ENCODE assay signal across 8 cellular contexts in the genomic region with DNA sequence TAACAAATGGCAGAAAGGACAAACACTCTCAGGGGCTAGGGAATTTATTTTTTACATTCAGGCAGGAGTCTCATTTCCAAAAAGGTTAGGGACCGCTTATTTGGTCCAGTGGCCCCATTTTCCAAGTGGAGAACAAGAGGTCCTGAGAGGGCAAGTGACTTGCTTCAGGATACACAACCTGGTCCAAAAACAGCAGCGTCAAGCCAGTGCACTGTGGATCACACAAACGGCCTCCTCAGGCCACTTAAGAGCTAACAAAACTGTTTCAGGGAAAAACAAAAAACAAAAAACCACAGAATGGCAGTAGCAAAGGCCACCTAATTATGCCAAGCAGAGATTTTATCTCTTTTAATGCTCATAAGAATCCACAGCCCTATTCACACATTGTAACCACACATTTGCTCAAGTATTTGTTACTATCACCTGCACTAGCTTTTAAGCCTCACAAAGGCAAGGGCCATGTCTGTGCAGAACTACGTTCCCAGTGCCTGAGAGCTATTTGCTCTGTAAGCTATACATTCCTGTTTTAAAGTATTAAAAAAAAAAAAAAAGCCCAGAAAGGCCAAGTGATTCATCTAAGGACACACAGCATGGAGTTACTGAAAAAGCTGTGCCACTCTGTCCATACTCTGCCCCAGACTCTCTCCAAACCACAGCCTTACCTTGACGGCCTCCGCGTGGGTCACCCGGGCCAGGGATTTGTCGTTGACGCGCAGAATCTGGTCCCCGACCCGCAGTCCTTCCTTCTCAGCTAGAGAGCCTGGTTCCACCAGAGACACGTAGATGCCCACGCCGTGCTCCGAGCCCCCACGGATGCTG. TPM values are rescaled to one million over a fixed set of nuclear protein-coding genes. Genes with fewer than 3 reads are reported as not detected.
DNase-seq lines count a peak whose midpoint lies in the region; ATAC-seq lines count a peak whose summit lies in the region.

No MANE protein-coding gene starts in this region.

- H3K14ac ChIP-seq in neuronal stem cell (ENCODE audit: low read length): no peak overlapping the region

- peak overlapping the region; percentile 67 for H3K23ac ChIP-seq in neuronal stem cell (ENCODE audit: low read depth, low read length, poor library complexity)

- H3K27ac Mint-ChIP-seq in CD4-positive, CD25-positive, alpha-beta regulatory T cell: peak overlapping the region; percentile 43 to 53 (median 51)

- H3K18ac ChIP-seq in neuronal stem cell (ENCODE audit: low read length): no peak overlapping the region

- ATAC-seq in CD4-positive, CD25-positive, alpha-beta regulatory T cell (ENCODE audit: low read depth in 2 of 2): no peak
- no peak for ATAC-seq in HG02642 (IDR thresholded peaks at IDR 0.05; ENCODE audit: poor library complexity, unreplicated experiment)

- H3K4me3 Mint-ChIP-seq in CD4-positive, CD25-positive, alpha-beta regulatory T cell: peak overlapping the region; percentile 77 to 90 (median 85)

- no peak overlapping the region for H4K91ac ChIP-seq in neuronal stem cell (ENCODE audit: low read depth, low read length, poor library complexity)

- no peak overlapping the region for H3K4ac ChIP-seq in neuronal stem cell (ENCODE audit: low read length)

- peak overlapping the region; percentile 59 for H3K27ac ChIP-seq in CD4-positive, CD25-positive, alpha-beta regulatory T cell (ENCODE audit: insufficient read depth, low read length, poor library complexity, severe bottlenecking)
- H3K27ac ChIP-seq in cingulate gyrus (ENCODE audit: low read depth, low read length): peak overlapping the region; percentile 77
- H3K27ac ChIP-seq in neuronal stem cell (replicated peaks; ENCODE audit: low read length): no peak overlapping the region

- H2AK5ac ChIP-seq in neuronal stem cell (ENCODE audit: low read depth, low read length): peak overlapping the region; percentile 48

- H2BK5ac ChIP-seq in neuronal stem cell (ENCODE audit: low read length): no peak overlapping the region

- peak in 1 of 3 donors; percentile 33 for DNase-seq in CD4-positive, CD25-positive, alpha-beta regulatory T cell
- no peak for DNase-seq in MG63
- no peak for DNase-seq in neuronal stem cell (ENCODE audit: low spot score)
- no peak for DNase-seq in NCI-H774 (lab: John Stamatoyannopoulos, UW)
- DNase-seq in EL: no peak
- no peak for DNase-seq in NCI-H82 (lab: John Stamatoyannopoulos, UW)

- WGBS in neuronal stem cell (ENCODE audit: extremely low coverage in 2 of 2, insufficient read length in 2 of 2, insufficient replicate concordance in 1 of 2), 2 donors: no CpG with 5 or more reads among the region's 18 CpGs

- H3K9me3 ChIP-seq in CD4-positive, CD25-positive, alpha-beta regulatory T cell (ENCODE audit: control insufficient read depth in 2 of 2, low read length in 2 of 2): no peaks in the 10 kb centered on the region
- H3K9me3 ChIP-seq in MG63 (no peaks in the 10 kb centered on the region), neuronal stem cell (replicated peaks in 1 of 2; ENCODE audit: control insufficient read depth in 2 of 2, insufficient read depth in 1 of 2, low read depth in 1 of 2, low read length in 2 of 2) (no peaks in the 10 kb centered on the region)

- no peak overlapping the region for H2BK120ac ChIP-seq in neuronal stem cell (ENCODE audit: low read depth, low read length)

- peak overlapping the region; percentile 75 for H3K4me3 ChIP-seq in CD4-positive, CD25-positive, alpha-beta regulatory T cell (ENCODE audit: low read depth, low read length)
- H3K4me3 ChIP-seq in MG63 (peak overlapping the region; percentile 84), neuronal stem cell (ENCODE audit: low read length in 2 of 2) (peak overlapping the region; percentile 59 to 86)

- no peak overlapping the region for H2BK12ac ChIP-seq in neuronal stem cell (ENCODE audit: low read length)

- H3K27me3 ChIP-seq in CD4-positive, CD25-positive, alpha-beta regulatory T cell (ENCODE audit: control insufficient read depth, insufficient read depth, low read length): peaks cover 18% of the 10 kb centered on the region
- H3K27me3 ChIP-seq in MG63 (peaks cover 13% of the 10 kb centered on the region), neuronal stem cell (ENCODE audit: control insufficient read depth in 3 of 3, insufficient read depth in 3 of 3, low read depth in 1 of 3, low read length in 3 of 3) (peaks cover 0 to 6% (median 3%) of the 10 kb centered on the region in 3 experiments)

- H4K8ac ChIP-seq in neuronal stem cell (ENCODE audit: low read depth, low read length): no peak overlapping the region

- peak overlapping the region; percentile 88 for H3K4me2 ChIP-seq in neuronal stem cell (ENCODE audit: insufficient read depth, low read length, poor library complexity, severe bottlenecking)

- H3K36me3 ChIP-seq in CD4-positive, CD25-positive, alpha-beta regulatory T cell (ENCODE audit: control insufficient read depth, insufficient read depth, low read length): no peaks in the 10 kb centered on the region
- H3K36me3 ChIP-seq in MG63: no peaks in the 10 kb centered on the region
- no peaks in the 10 kb centered on the region for H3K36me3 ChIP-seq in neuronal stem cell (replicated peaks in 1 of 2; ENCODE audit: control insufficient read depth in 2 of 2, insufficient read depth in 2 of 2, low read length in 2 of 2)

- no peak overlapping the region for H3K9ac ChIP-seq in neuronal stem cell (ENCODE audit: low read depth, low read length, poor library complexity)

- no peaks in the 10 kb centered on the region for H3K36me3 Mint-ChIP-seq in CD4-positive, CD25-positive, alpha-beta regulatory T cell

- H3K9me3 Mint-ChIP-seq in CD4-positive, CD25-positive, alpha-beta regulatory T cell: peaks cover 0 to 2% (median 0%) of the 10 kb centered on the region in 7 donors

- H3K4me1 ChIP-seq in CD4-positive, CD25-positive, alpha-beta regulatory T cell (ENCODE audit: control insufficient read depth, insufficient read depth, low read length, poor library complexity, severe bottlenecking): peaks cover 23% of the 10 kb centered on the region
- H3K4me1 ChIP-seq in neuronal stem cell (ENCODE audit: control insufficient read depth in 2 of 2, insufficient read depth in 1 of 2, low read depth in 1 of 2, low read length in 2 of 2): peaks cover 25 to 35% of the 10 kb centered on the region in 2 donors

- H2BK15ac ChIP-seq in neuronal stem cell (ENCODE audit: low read length): no peak overlapping the region

- peaks cover 38% of the 10 kb centered on the region for H3K27me3 Mint-ChIP-seq in CD4-positive, CD25-positive, alpha-beta regulatory T cell

- H3K79me1 ChIP-seq in neuronal stem cell (ENCODE audit: low read depth, low read length): no peaks in the 10 kb centered on the region

- peaks cover 14 to 53% (median 17%) of the 10 kb centered on the region in 4 donors for H3K4me1 Mint-ChIP-seq in CD4-positive, CD25-positive, alpha-beta regulatory T cell

- H2AFZ ChIP-seq in neuronal stem cell (ENCODE audit: low read length): no peak overlapping the region

RNA-seq across cellular contexts. Expression of gene WHRN, which starts 1.5 kb away (rescaled TPM):
- total RNA-seq in CD4-positive, CD25-positive, alpha-beta regulatory T cell: 24.2 TPM
- polyA plus RNA-seq in CD4-positive, CD25-positive, alpha-beta regulatory T cell: 1 to 10 TPM in 3 of 4 donors, under 1 TPM in 1; 1.00 to 1.5 (median 1.4) TPM
- 1.9 and 2.1 TPM in 2 replicates for total RNA-seq in MG63 (2014; rRNA removed; shearing (Covaris generic); ENCODE audit: low replicate concordance)
- polyA plus RNA-seq in neuronal stem cell (2013, experiment 1 of 2): 13.8 TPM
- 14.4 TPM for polyA plus RNA-seq in neuronal stem cell (2013, experiment 2 of 2)
